Comparison of ENCODE assay signal across 8 cellular contexts in genomic region chr1:144927292-144927691, GRCh38.
DNase-seq lines count a peak whose midpoint lies in the region; ATAC-seq, FAIRE-seq and TF ChIP-seq lines count a peak whose summit lies in the region.
"Not testable (repeated sequence)": the region's sequence is repeated elsewhere in the genome, so short reads cannot be mapped to it uniquely, and the experiment has no call there.

No MANE protein-coding gene starts in this region.

- no CpG with 5 or more reads among the region's 1 CpG for WGBS in K562 (ENCODE audit: insufficient coverage, low coverage, missing lambda C conversion rate)

- H3K27me3 ChIP-seq in K562 (ENCODE audit: control insufficient read depth in 2 of 2, insufficient read depth in 2 of 2, low read length in 2 of 2); neural progenitor cell: not testable (repeated sequence)

- H3K9me3 Mint-ChIP-seq in neural progenitor cell, result not testable (repeated sequence)

- not testable (repeated sequence) for H3K36me3 Mint-ChIP-seq in neural progenitor cell

- H3K9me3 ChIP-seq in K562 (replicated peaks; ENCODE audit: control insufficient read depth, insufficient read depth, low read depth, low read length); neural progenitor cell (ENCODE audit: low read depth): not testable (repeated sequence)

- H3K4me2 ChIP-seq in K562 (ENCODE audit: insufficient read depth, low read length); neural progenitor cell: not testable (repeated sequence)

- not testable (repeated sequence) for H3K4me1 ChIP-seq in K562 (replicated peaks in 1 of 2; ENCODE audit: control insufficient read depth in 2 of 2, insufficient read depth in 2 of 2, low read length in 2 of 2); neural progenitor cell

- in situ Hi-C loops in ACHN (cut with HindIII; ENCODE audit: low pct_ligation_motif_present, low pct_unique_long_range_greater_than_20kb, low sequenced_read_pairs); SK-MEL-5 (cut with HindIII; ENCODE audit: low pct_unique_long_range_greater_than_20kb, low sequenced_read_pairs); K562 (cut with MboI): not testable (repeated sequence)

- H2AFZ ChIP-seq in K562 (ENCODE audit: low read depth, low read length); neural progenitor cell (replicated peaks): not testable (repeated sequence)

- not testable (repeated sequence) for H3K4me3 ChIP-seq in NB4 (ENCODE audit: low read depth, low read length); K562; fibroblast of the aortic adventitia (ENCODE audit: low read depth, low read length); neural progenitor cell

- not testable (repeated sequence) for H3K27me3 Mint-ChIP-seq in neural progenitor cell (ENCODE audit: insufficient read depth, low read depth)

- not testable (repeated sequence) for H3K9ac ChIP-seq in K562 (ENCODE audit: insufficient read depth in 1 of 2, low read depth in 2 of 2, low read length in 2 of 2); neural progenitor cell

- H3K36me3 ChIP-seq in K562 (ENCODE audit: control insufficient read depth, insufficient read depth, low read length); neural progenitor cell: not testable (repeated sequence)

- not testable (repeated sequence) for TF ChIP-seq POLR2A in NB4 (IDR thresholded peaks at IDR 0.05; ENCODE audit: extremely low read depth, insufficient read length); K562 (conservative IDR thresholded peaks at IDR 0.05)

- not testable (repeated sequence) for H3K27ac Mint-ChIP-seq in neural progenitor cell

- not testable (repeated sequence) for H3K79me2 ChIP-seq in K562 (ENCODE audit: control insufficient read depth, insufficient read depth, low read length); neural progenitor cell (ENCODE audit: low read depth)

- intact Hi-C loops in K562 (cut with micrococcal nuclease), result not testable (repeated sequence)

- BruUV-seq in K562 (replicated peaks; lab: Mats Ljungman, UMichigan), result not testable (repeated sequence)

- POLR2A ChIA-PET in K562 (lab: Yijun Ruan, JAX), result not testable (repeated sequence)

- not testable (repeated sequence) for H3K9me1 ChIP-seq in K562 (ENCODE audit: control insufficient read depth, insufficient read depth, low read length)

- H4K20me1 ChIP-seq in K562 (replicated peaks; ENCODE audit: control insufficient read depth, insufficient read depth, low read length); neural progenitor cell (ENCODE audit: low read depth): not testable (repeated sequence)

- FAIRE-seq in K562 (lab: Jason Lieb, UNC), result not testable (repeated sequence)

- DNase-seq in ACHN (peak; percentile 15), HCEC 1CT (peak; percentile 1), NB4 (ENCODE audit: low read depth) (peak; percentile 6), NOMO-1 treated with DMSO at 0.1 percent for 48 hours (lab: John Stamatoyannopoulos, UW; ENCODE audit: unreplicated experiment) (peak; percentile 1), SK-MEL-5 (ENCODE audit: low read depth, low spot score) (peak; percentile 9), K562 (ENCODE audit: extremely low read depth in 1 of 4, low spot score in 3 of 4) (peak in 1 of 4 experiments; percentile 8), fibroblast of the aortic adventitia (ENCODE audit: low read depth) (peak; percentile 1), neural progenitor cell (ENCODE audit: low spot score) (peak; percentile 1)

- ATAC-seq in K562, result not testable (repeated sequence)

- CTCF ChIA-PET in K562 (lab: Yijun Ruan, JAX; ENCODE audit: low intra/inter-chr PET ratio), result not testable (repeated sequence)

- H3K27ac ChIP-seq in K562 (ENCODE audit: extremely low read depth, low read depth, low read length); neural progenitor cell: not testable (repeated sequence)

- not testable (repeated sequence) for H3F3A ChIP-seq in neural progenitor cell (ENCODE audit: low read depth)

- TF ChIP-seq RAD21 in K562 (CRISPR knock-in tag; conservative IDR thresholded peaks at IDR 0.05 in 1 of 2, IDR thresholded peaks at IDR 0.05 in 1 of 2), result not testable (repeated sequence)

- H3K4me1 Mint-ChIP-seq in neural progenitor cell, result not testable (repeated sequence)

- not testable (repeated sequence) for TF ChIP-seq EP300 in K562 (IDR thresholded peaks at IDR 0.05; ENCODE audit: low read length)

- TF ChIP-seq CTCF in NB4 (IDR thresholded peaks at IDR 0.05; ENCODE audit: low read depth, low read length); K562 (IDR thresholded peaks at IDR 0.05 in 2 of 3, conservative IDR thresholded peaks at IDR 0.05 in 1 of 3; ENCODE audit: insufficient read depth in 2 of 3, low read depth in 1 of 3, low read length in 3 of 3); fibroblast of the aortic adventitia (IDR thresholded peaks at IDR 0.05; ENCODE audit: insufficient read depth, low read length); neural progenitor cell (IDR thresholded peaks at IDR 0.05): not testable (repeated sequence)

- H3K4me3 Mint-ChIP-seq in neural progenitor cell, result not testable (repeated sequence)

TF ChIP-seq in K562, 482 proteins besides CTCF, POLR2A, EP300 and RAD21:
- TF ChIP-seq CBX5 (IDR thresholded peaks at IDR 0.05; ENCODE audit: borderline replicate concordance, low read depth) (peak; percentile 92), CBX1 (IDR thresholded peaks at IDR 0.05; ENCODE audit: low read depth) (peak; percentile 41; the same call in 1 of the 2 replicates)
TF ChIP-seq in K562: peak in this region for 2; not testable (repeated sequence) for 480.
